23 cellular contexts compared by ENCODE assay signal in genomic region chr12:21651821-21652220, GRCh38. TPM values are rescaled to one million over a fixed set of nuclear protein-coding genes. Genes with fewer than 3 reads are reported as not detected.
A peak's percentile ranks its signal among the peaks of the same experiment; 100 is the strongest.
DNase-seq lines count a peak whose midpoint lies in the region; ATAC-seq, FAIRE-seq and TF ChIP-seq lines count a peak whose summit lies in the region.
"Had no signal": no experiment of that assay in that cellular context is flagged by ENCODE, and none has a peak within 500 bp of the region (broad histone marks: within the 10 kb centered on the region; RNA-seq: fewer than 3 reads in every experiment).

No MANE protein-coding gene starts in this region.

- CTCF ChIA-PET in A549 (lab: Yijun Ruan, JAX) = interaction anchor here (1.3 to 2.6 kb wide), 3 partner anchors 28 to 43 kb away, joined by 3 to 10 read pairs (median 4); no protein-coding TSS in a partner anchor

- no peak for TF ChIP-seq POLR2A in A549 (IDR thresholded peaks at IDR 0.05; ENCODE audit: low read length)

- H3K36me3 ChIP-seq in GM23338 (ENCODE audit: insufficient read depth) = peaks cover 76% of the 10 kb centered on the region

- no peaks in the 10 kb centered on the region for H3K9me3 Mint-ChIP-seq in activated T-cell treated with anti-CD3 and anti-CD28 coated beads, Interleukin-2, amount 50 U/mL, for 4 hours
- H3K9me3 Mint-ChIP-seq in GM23338 = no peaks in the 10 kb centered on the region; the same call in 2 of the 3 replicates

- no peaks in the 10 kb centered on the region for H3F3A ChIP-seq in GM23338 (replicated peaks; ENCODE audit: low read depth)

- no peaks in the 10 kb centered on the region for H3K9me3 ChIP-seq in A549
- H3K9me3 ChIP-seq: Caco-2 had no signal

- FAIRE-seq in A549 (lab: Jason Lieb, UNC) = no peak
- FAIRE-seq: A204.1 had no signal

- no peak for TF ChIP-seq EP300 in A549 (IDR thresholded peaks at IDR 0.05)

- H3K79me2 ChIP-seq in GM23338 (replicated peaks; ENCODE audit: insufficient read depth) = peaks cover 100% of the 10 kb centered on the region

- H3K27me3 ChIP-seq in GM23338 (ENCODE audit: insufficient read depth) = no peaks in the 10 kb centered on the region

- TF ChIP-seq RAD21 in A549 (conservative IDR thresholded peaks at IDR 0.05 in 1 of 2, IDR thresholded peaks at IDR 0.05 in 1 of 2) = no peak

- H3K27ac ChIP-seq in A549 (no peak overlapping the region), GM23338 (ENCODE audit: low read depth) (no peak overlapping the region)
- H3K27ac ChIP-seq: C4-2B had no signal

- WGBS in A549 (ENCODE audit: missing lambda C conversion rate) = 87% methylated on average over 1 of the region's 1 CpG

- DNase-seq in activated T-cell treated with anti-CD3 and anti-CD28 coated beads, Interleukin-2, amount 50 U/mL, for 4 hours = no peak
- DNase-seq in activated T-cell treated with anti-CD3 and anti-CD28 coated beads, Interleukin-2, amount 50 U/mL, for 1 hour = no peak
- DNase-seq in A549 (ENCODE audit: low read depth in 1 of 2, low spot score in 1 of 2) (no peak), GM23338 (ENCODE audit: low spot score) (no peak), cerebellar cortex (ENCODE audit: low spot score) (peak; percentile 73), Ammon's horn (ENCODE audit: low spot score) (no peak)
- DNase-seq: Caco-2, DMS153, EL, KBM-7, NCI-H1048, NCI-H146, NCI-H2081, NCI-H226, NCI-H524 treated with DMSO at 0.1 percent for 48 hours, Right ventricle myocardium superior had no signal

- H3K4me2 ChIP-seq in A549 = peak overlapping the region; percentile 24
- peak overlapping the region; percentile 31; the same call in 1 of the 2 replicates for H3K4me2 ChIP-seq in GM23338

- H3K27me3 Mint-ChIP-seq in activated T-cell treated with anti-CD3 and anti-CD28 coated beads, Interleukin-2, amount 50 U/mL, for 4 hours (ENCODE audit: low read depth) = no peaks in the 10 kb centered on the region
- H3K27me3 Mint-ChIP-seq in GM23338 (ENCODE audit: insufficient read depth, low read depth, poor library complexity) = peaks cover 5% of the 10 kb centered on the region

- H3K4me3 ChIP-seq in A549 (no peak overlapping the region), GM23338 (no peak overlapping the region; the same call in 1 of the 2 replicates)

- POLR2A ChIA-PET in A549 (lab: Yijun Ruan, JAX) = interaction anchor here (0.7 kb wide), 1 partner anchor 14 kb away, joined by 3 read pairs; no protein-coding TSS in a partner anchor

- no peak overlapping the region for H2AFZ ChIP-seq in GM23338

- H3K4me1 Mint-ChIP-seq in activated T-cell treated with anti-CD3 and anti-CD28 coated beads, Interleukin-2, amount 50 U/mL, for 4 hours (ENCODE audit: low read depth) = peaks cover 90% of the 10 kb centered on the region
- H3K4me1 Mint-ChIP-seq in GM23338 = peaks cover 70% of the 10 kb centered on the region

- H3K36me3 Mint-ChIP-seq in activated T-cell treated with anti-CD3 and anti-CD28 coated beads, Interleukin-2, amount 50 U/mL, for 4 hours (ENCODE audit: insufficient read depth) = peaks cover 74% of the 10 kb centered on the region
- H3K36me3 Mint-ChIP-seq in GM23338 (ENCODE audit: low read depth) = peaks cover 99% of the 10 kb centered on the region

- H3K9me2 ChIP-seq in GM23338 (ENCODE audit: insufficient read depth) = no peaks in the 10 kb centered on the region

- H3K4me1 ChIP-seq in A549 = peaks cover 84% of the 10 kb centered on the region
- peaks cover 58% of the 10 kb centered on the region for H3K4me1 ChIP-seq in GM23338 (ENCODE audit: insufficient read depth)

- no peak for ATAC-seq in activated T-cell treated with anti-CD3 and anti-CD28 coated beads, Interleukin-2, amount 50 U/mL, for 4 hours
- ATAC-seq in A549 = no peak
- no peak for ATAC-seq in GM23338
- no peak for ATAC-seq in GM19397 (IDR thresholded peaks at IDR 0.05; ENCODE audit: unreplicated experiment)
- no peak for ATAC-seq in GM19351 (IDR thresholded peaks at IDR 0.05; ENCODE audit: unreplicated experiment)
- ATAC-seq: Panc1 had no signal

- H4K20me1 ChIP-seq in GM23338 (replicated peaks; ENCODE audit: insufficient read depth) = peaks cover 86% of the 10 kb centered on the region

- peak overlapping the region; percentile 16 for H3K4me3 Mint-ChIP-seq in activated T-cell treated with anti-CD3 and anti-CD28 coated beads, Interleukin-2, amount 50 U/mL, for 4 hours
- H3K4me3 Mint-ChIP-seq in GM23338 = no peak overlapping the region

- H3K27ac Mint-ChIP-seq in GM23338 = no peak overlapping the region

- no peak for TF ChIP-seq CTCF in A549 (IDR thresholded peaks at IDR 0.05)
- TF ChIP-seq CTCF in GM23338 (conservative IDR thresholded peaks at IDR 0.05; ENCODE audit: low read depth in 2 of 2) = no peak

TF ChIP-seq in A549, 52 proteins besides CTCF, POLR2A, EP300 and RAD21:
- TF ChIP-seq KDM1A (IDR thresholded peaks at IDR 0.05; ENCODE audit: low read depth) (no peak), JUNB (IDR thresholded peaks at IDR 0.05) (no peak), CHD4 (IDR thresholded peaks at IDR 0.05; ENCODE audit: borderline replicate concordance) (no peak), RNF2 (IDR thresholded peaks at IDR 0.05; ENCODE audit: borderline replicate concordance, low read depth) (no peak), ATOH8 (CRISPR knock-in tag; IDR thresholded peaks at IDR 0.05; ENCODE audit: low read depth) (no peak)

TF ChIP-seq in GM23338, 12 proteins besides CTCF, POLR2A, EP300 and RAD21:
- no peak for TF ChIP-seq ZNF114 (CRISPR knock-in tag; IDR thresholded peaks at IDR 0.05)

RNA-seq across cellular contexts. Expression of gene LDHB, which starts 5.8 kb away (rescaled TPM):
- 1,000 to 10,000 TPM; 1,514 to 1,661 (median 1,615) TPM for total RNA-seq in activated T-cell treated with anti-CD3 and anti-CD28 coated beads, Interleukin-2, amount 50 U/mL, for 4 hours
- 1,881 and 2,260 TPM in 2 replicates for polyA plus RNA-seq in A549 (2011; rRNA removed)
- polyA plus RNA-seq in A549 (2012; cell fraction: cytosol; rRNA removed) = 882 and 1,113 TPM in 2 replicates
- 378 and 581 TPM in 2 replicates for polyA plus RNA-seq in A549 (2012; cell fraction: nucleus; rRNA removed)
- polyA plus RNA-seq in A549 (2017; fragmentation: RNase III; extraction: RNeasy Plus Mini Kit Qiagen cat#74134 plus additional on column Dnase treatment) = 1,745 to 1,852 TPM (median 1,788 TPM) in 3 replicates
- 554 and 593 TPM in 2 replicates for polyA minus RNA-seq in A549 (2011; rRNA and poly(A)+ RNA removed)
- total RNA-seq in GM23338 (2014; rRNA removed; shearing (Covaris generic)) = 1,537 and 1,654 TPM in 2 replicates
- polyA plus RNA-seq in GM23338 (2016; fragmentation: Nextera tagmentation; extraction: Ambion mirVana) = 1,924 and 1,990 TPM in 2 replicates

RNA-seq across cellular contexts. Expression of gene GYS2, which starts 47.2 kb away (rescaled TPM):
- total RNA-seq in activated T-cell treated with anti-CD3 and anti-CD28 coated beads, Interleukin-2, amount 50 U/mL, for 4 hours = under 1 TPM in 2 of 3 donors, not detected in 1; 0.08 TPM
- polyA plus RNA-seq in A549 (2011; rRNA removed) (0.19 TPM in 2 replicates), A549 (2017; fragmentation: RNase III; extraction: RNeasy Plus Mini Kit Qiagen cat#74134 plus additional on column Dnase treatment) (0.04 TPM in 1 of 3 replicates, not detected in the others), GM23338 (2016; fragmentation: Nextera tagmentation; extraction: Ambion mirVana) (not detected in 2 replicates)
- polyA plus RNA-seq in A549 (2012; cell fraction: cytosol; rRNA removed) = 0.01 TPM in 1 of 2 replicates, not detected in the other
- polyA plus RNA-seq in A549 (2012; cell fraction: nucleus; rRNA removed) = 0.04 and 0.15 TPM in 2 replicates
- not detected in 2 replicates for polyA minus RNA-seq in A549 (2011; rRNA and poly(A)+ RNA removed)
- total RNA-seq in GM23338 (2014; rRNA removed; shearing (Covaris generic)) = not detected in 2 replicates
- total RNA-seq: H4, M059J, Right ventricle myocardium superior had no signal
